1 cellular context compared by ENCODE assay signal in the genomic region with DNA sequence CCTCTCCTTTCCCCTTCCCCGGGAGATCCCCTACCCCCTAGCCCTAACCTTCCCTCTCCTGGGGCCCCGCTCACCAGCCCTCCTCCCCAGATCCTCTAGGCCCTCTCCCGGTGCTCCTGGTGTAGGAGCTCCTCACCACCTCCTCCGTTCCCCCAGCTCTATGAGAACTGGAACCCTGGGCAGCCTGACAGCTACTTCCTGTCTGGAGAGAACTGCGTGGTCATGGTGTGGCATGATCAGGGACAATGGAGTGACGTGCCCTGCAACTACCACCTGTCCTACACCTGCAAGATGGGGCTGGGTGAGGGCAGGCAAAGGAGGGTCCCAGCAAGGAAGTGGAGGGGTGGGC.
TF ChIP-seq lines count a peak whose summit lies in the region.

No MANE protein-coding gene starts in this region.

TF ChIP-seq in A549, 52 proteins besides CTCF, POLR2A, EP300 and RAD21 (continued from another document):
- TF ChIP-seq, protein P1, sequence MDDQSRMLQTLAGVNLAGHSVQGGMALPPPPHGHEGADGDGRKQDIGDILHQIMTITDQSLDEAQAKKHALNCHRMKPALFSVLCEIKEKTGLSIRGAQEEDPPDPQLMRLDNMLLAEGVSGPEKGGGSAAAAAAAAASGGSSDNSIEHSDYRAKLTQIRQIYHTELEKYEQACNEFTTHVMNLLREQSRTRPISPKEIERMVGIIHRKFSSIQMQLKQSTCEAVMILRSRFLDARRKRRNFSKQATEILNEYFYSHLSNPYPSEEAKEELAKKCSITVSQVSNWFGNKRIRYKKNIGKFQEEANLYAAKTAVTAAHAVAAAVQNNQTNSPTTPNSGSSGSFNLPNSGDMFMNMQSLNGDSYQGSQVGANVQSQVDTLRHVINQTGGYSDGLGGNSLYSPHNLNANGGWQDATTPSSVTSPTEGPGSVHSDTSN (IDR thresholded peaks at IDR 0.05), result no peak
- no peak for TF ChIP-seq HEYL (CRISPR knock-in tag; IDR thresholded peaks at IDR 0.05)
- no peak for TF ChIP-seq EHMT2 (IDR thresholded peaks at IDR 0.05; ENCODE audit: low read depth)
- TF ChIP-seq KDM1A (IDR thresholded peaks at IDR 0.05; ENCODE audit: low read depth), result no peak
- no peak for TF ChIP-seq EHF (CRISPR knock-in tag; IDR thresholded peaks at IDR 0.05)
- TF ChIP-seq, protein P2, sequence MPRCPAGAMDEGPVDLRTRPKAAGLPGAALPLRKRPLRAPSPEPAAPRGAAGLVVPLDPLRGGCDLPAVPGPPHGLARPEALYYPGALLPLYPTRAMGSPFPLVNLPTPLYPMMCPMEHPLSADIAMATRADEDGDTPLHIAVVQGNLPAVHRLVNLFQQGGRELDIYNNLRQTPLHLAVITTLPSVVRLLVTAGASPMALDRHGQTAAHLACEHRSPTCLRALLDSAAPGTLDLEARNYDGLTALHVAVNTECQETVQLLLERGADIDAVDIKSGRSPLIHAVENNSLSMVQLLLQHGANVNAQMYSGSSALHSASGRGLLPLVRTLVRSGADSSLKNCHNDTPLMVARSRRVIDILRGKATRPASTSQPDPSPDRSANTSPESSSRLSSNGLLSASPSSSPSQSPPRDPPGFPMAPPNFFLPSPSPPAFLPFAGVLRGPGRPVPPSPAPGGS (IDR thresholded peaks at IDR 0.05), result no peak
- no peak for TF ChIP-seq FOXS1 (CRISPR knock-in tag; IDR thresholded peaks at IDR 0.05)
- no peak for TF ChIP-seq MAZ (IDR thresholded peaks at IDR 0.05; ENCODE audit: borderline replicate concordance, low read depth, low read length)
- no peak for TF ChIP-seq PHF8 (IDR thresholded peaks at IDR 0.05; ENCODE audit: borderline replicate concordance, low read depth)
- TF ChIP-seq JUNB (IDR thresholded peaks at IDR 0.05), result no peak
- TF ChIP-seq HOXB13 (CRISPR knock-in tag; IDR thresholded peaks at IDR 0.05; ENCODE audit: low read depth), result no peak
- TF ChIP-seq, protein P3, sequence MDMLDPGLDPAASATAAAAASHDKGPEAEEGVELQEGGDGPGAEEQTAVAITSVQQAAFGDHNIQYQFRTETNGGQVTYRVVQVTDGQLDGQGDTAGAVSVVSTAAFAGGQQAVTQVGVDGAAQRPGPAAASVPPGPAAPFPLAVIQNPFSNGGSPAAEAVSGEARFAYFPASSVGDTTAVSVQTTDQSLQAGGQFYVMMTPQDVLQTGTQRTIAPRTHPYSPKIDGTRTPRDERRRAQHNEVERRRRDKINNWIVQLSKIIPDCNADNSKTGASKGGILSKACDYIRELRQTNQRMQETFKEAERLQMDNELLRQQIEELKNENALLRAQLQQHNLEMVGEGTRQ (IDR thresholded peaks at IDR 0.05), result no peak
- TF ChIP-seq ESRRA (IDR thresholded peaks at IDR 0.05; ENCODE audit: borderline replicate concordance, low read length), result no peak
- TF ChIP-seq RFX5 (IDR thresholded peaks at IDR 0.05), result no peak
- TF ChIP-seq CHD2 (IDR thresholded peaks at IDR 0.05; ENCODE audit: low read length, partially characterized antibody), result no peak
